Comparison of ENCODE assay signal across 15 cellular contexts in genomic region chr1:247337961-247338360, GRCh38. TPM values are rescaled to one million over a fixed set of nuclear protein-coding genes. Genes with fewer than 3 reads are reported as not detected.
DNase-seq lines count a peak whose midpoint lies in the region; ATAC-seq and TF ChIP-seq lines count a peak whose summit lies in the region.
"Had no signal": no experiment of that assay in that cellular context is flagged by ENCODE, and none has a peak within 500 bp of the region (broad histone marks: within the 10 kb centered on the region; RNA-seq: fewer than 3 reads in every experiment).

No MANE protein-coding gene starts in this region.

- H3K4me3 Mint-ChIP-seq in glutamatergic neuron (ENCODE audit: unreplicated experiment) = peak overlapping the region; percentile 27

- DNase-seq in NCI-H446 treated with DMSO at 0.1 percent for 48 hours (lab: John Stamatoyannopoulos, UW) (peak; percentile 8), NCI-H446 (lab: John Stamatoyannopoulos, UW) (no peak), glutamatergic neuron (no peak), testis (peak; percentile 67), NCI-H526 treated with DMSO at 0.1 percent for 48 hours (lab: John Stamatoyannopoulos, UW) (no peak), SKM-1 (lab: John Stamatoyannopoulos, UW; ENCODE audit: unreplicated experiment) (no peak)
- DNase-seq: 8988T, H7, MM.1S, NCI-H187, NCI-H69, SHP77 treated with DMSO at 0.1 percent for 48 hours had no signal

- ATAC-seq in HG02938 (IDR thresholded peaks at IDR 0.05; ENCODE audit: unreplicated experiment) = no peak

- H3K36me3 ChIP-seq in testis (ENCODE audit: low read depth, missing control alignments) = no peaks in the 10 kb centered on the region

- intact Hi-C loops in testis (cut with DNase I; ENCODE audit: low total_unique reads) = no loop called here

- H3K27me3 ChIP-seq in testis = no peaks in the 10 kb centered on the region

- H3K4me3 ChIP-seq in testis = no peak overlapping the region

- H3K4me1 Mint-ChIP-seq in glutamatergic neuron (ENCODE audit: low read depth, unreplicated experiment) = peaks cover 43% of the 10 kb centered on the region

- no peak for TF ChIP-seq CTCF in glutamatergic neuron (IDR thresholded peaks at IDR 0.05; ENCODE audit: partially characterized antibody, unreplicated experiment)
- no peak for TF ChIP-seq CTCF in testis (IDR thresholded peaks at IDR 0.05)

- 63 to 78% methylated on average over 11 of the region's 11 CpGs for WGBS in testis, 2 donors

- peaks cover 7% of the 10 kb centered on the region for H3K36me3 Mint-ChIP-seq in glutamatergic neuron (ENCODE audit: unreplicated experiment)

- no peaks in the 10 kb centered on the region for H3K9me3 ChIP-seq in testis

- TF ChIP-seq POLR2A in testis (IDR thresholded peaks at IDR 0.05) = no peak

- H3K9me3 Mint-ChIP-seq in glutamatergic neuron (ENCODE audit: unreplicated experiment) = peaks cover 11% of the 10 kb centered on the region

- H3K27ac ChIP-seq in angular gyrus (ENCODE audit: low read depth, low read length) = peak overlapping the region; percentile 35
- H3K27ac ChIP-seq in testis = peak overlapping the region in 1 of 2 donors; percentile 29
- H3K27ac ChIP-seq: C4-2B had no signal

- peaks cover 46% of the 10 kb centered on the region for H3K4me1 ChIP-seq in testis

- H3K27me3 Mint-ChIP-seq in glutamatergic neuron (ENCODE audit: unreplicated experiment) = peaks cover 17% of the 10 kb centered on the region

- peak overlapping the region; percentile 72 for H3K27ac Mint-ChIP-seq in glutamatergic neuron (ENCODE audit: unreplicated experiment)

RNA-seq across cellular contexts. Expression of gene ZNF496, which starts 6.3 kb away (rescaled TPM):
- 60.5 TPM for total RNA-seq in glutamatergic neuron (ENCODE audit: unreplicated experiment)
- 10 to 100 TPM; 61.6 to 71.1 TPM for total RNA-seq in testis
- 45.0 TPM for polyA plus RNA-seq in testis (ENCODE audit: insufficient read depth, low read depth, low replicate concordance)

Comparison
In these comparisons a context has a peak if more than half of its experiments do, and no peak if none do; other contexts are left out.
1. DNase-seq: peak in NCI-H446 treated with DMSO at 0.1 percent for 48 hours (single experiment) and testis (single experiment); none in NCI-H446 (0 of 2), glutamatergic neuron (single experiment), NCI-H526 treated with DMSO at 0.1 percent for 48 hours (single experiment) and SKM-1 (single experiment).